1 cellular context compared by ENCODE assay signal in the genomic region with DNA sequence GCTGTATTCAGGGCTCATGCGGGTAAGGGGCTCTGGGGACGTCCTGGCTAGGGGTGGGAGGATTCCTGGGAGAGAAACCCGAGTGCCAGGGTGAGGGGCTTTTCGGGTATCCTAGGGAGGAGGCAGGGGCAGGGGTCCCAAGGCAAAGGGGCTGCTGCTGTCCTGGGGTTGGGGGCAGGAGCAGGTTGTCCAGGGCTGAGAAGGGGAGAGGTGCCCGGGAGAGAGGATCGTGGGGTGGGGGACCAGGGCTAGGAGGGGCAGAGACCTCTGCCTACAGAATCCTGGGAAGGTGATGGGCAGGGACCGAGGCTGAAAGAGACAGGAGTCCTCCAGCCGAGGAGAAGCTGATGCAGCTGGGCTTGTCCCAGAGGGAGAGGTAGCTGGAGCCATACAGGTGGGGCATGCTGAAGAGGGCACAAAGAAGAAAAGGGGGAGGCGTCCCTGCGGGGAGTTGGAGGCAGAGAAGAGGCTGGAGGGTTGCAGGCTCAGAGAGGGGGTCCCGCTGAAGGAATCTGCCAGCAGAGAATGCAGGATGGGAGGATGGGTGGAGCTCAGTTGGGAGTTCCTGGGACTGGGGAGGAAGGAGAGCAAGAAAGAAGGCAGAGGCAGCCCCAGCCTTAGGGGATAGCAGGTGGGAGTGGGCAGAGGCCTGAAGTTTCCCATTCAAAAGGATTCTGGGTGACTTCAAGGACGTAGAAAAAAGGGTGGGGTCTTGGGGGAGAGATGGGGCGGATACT.
TF ChIP-seq lines count a peak whose summit lies in the region.

No MANE protein-coding gene starts in this region.

TF ChIP-seq in HCT116, 20 proteins besides CTCF, POLR2A, EP300 and RAD21:
- TF ChIP-seq, protein P1, sequence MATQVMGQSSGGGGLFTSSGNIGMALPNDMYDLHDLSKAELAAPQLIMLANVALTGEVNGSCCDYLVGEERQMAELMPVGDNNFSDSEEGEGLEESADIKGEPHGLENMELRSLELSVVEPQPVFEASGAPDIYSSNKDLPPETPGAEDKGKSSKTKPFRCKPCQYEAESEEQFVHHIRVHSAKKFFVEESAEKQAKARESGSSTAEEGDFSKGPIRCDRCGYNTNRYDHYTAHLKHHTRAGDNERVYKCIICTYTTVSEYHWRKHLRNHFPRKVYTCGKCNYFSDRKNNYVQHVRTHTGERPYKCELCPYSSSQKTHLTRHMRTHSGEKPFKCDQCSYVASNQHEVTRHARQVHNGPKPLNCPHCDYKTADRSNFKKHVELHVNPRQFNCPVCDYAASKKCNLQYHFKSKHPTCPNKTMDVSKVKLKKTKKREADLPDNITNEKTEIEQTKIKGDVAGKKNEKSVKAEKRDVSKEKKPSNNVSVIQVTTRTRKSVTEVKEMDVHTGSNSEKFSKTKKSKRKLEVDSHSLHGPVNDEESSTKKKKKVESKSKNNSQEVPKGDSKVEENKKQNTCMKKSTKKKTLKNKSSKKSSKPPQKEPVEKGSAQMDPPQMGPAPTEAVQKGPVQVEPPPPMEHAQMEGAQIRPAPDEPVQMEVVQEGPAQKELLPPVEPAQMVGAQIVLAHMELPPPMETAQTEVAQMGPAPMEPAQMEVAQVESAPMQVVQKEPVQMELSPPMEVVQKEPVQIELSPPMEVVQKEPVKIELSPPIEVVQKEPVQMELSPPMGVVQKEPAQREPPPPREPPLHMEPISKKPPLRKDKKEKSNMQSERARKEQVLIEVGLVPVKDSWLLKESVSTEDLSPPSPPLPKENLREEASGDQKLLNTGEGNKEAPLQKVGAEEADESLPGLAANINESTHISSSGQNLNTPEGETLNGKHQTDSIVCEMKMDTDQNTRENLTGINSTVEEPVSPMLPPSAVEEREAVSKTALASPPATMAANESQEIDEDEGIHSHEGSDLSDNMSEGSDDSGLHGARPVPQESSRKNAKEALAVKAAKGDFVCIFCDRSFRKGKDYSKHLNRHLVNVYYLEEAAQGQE (IDR thresholded peaks at IDR 0.05; ENCODE audit: low read depth): no peak
- TF ChIP-seq, protein P2, sequence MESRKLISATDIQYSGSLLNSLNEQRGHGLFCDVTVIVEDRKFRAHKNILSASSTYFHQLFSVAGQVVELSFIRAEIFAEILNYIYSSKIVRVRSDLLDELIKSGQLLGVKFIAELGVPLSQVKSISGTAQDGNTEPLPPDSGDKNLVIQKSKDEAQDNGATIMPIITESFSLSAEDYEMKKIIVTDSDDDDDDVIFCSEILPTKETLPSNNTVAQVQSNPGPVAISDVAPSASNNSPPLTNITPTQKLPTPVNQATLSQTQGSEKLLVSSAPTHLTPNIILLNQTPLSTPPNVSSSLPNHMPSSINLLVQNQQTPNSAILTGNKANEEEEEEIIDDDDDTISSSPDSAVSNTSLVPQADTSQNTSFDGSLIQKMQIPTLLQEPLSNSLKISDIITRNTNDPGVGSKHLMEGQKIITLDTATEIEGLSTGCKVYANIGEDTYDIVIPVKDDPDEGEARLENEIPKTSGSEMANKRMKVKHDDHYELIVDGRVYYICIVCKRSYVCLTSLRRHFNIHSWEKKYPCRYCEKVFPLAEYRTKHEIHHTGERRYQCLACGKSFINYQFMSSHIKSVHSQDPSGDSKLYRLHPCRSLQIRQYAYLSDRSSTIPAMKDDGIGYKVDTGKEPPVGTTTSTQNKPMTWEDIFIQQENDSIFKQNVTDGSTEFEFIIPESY (IDR thresholded peaks at IDR 0.05; ENCODE audit: extremely low read depth, insufficient replicate concordance, low read length): no peak
- no peak for TF ChIP-seq EZH2phosphoT487 (IDR thresholded peaks at IDR 0.05; ENCODE audit: borderline replicate concordance)
- TF ChIP-seq JUND (IDR thresholded peaks at IDR 0.05): no peak
- TF ChIP-seq MAX (IDR thresholded peaks at IDR 0.05): no peak
- no peak for TF ChIP-seq EZH2 (IDR thresholded peaks at IDR 0.05)
- no peak for TF ChIP-seq ZFX (IDR thresholded peaks at IDR 0.05)
- TF ChIP-seq EGR1 (IDR thresholded peaks at IDR 0.05; ENCODE audit: low read depth): no peak
- TF ChIP-seq POLR2AphosphoS5 (IDR thresholded peaks at IDR 0.05; ENCODE audit: low read depth, low read length): no peak
- TF ChIP-seq SRF (IDR thresholded peaks at IDR 0.05; ENCODE audit: low read depth): no peak
